ENCODE assay signal across 2 cellular contexts in genomic region chr22:34587357-34588356, GRCh38.
A peak's percentile ranks its signal among the peaks of the same experiment; 100 is the strongest.
TF ChIP-seq lines count a peak whose summit lies in the region.

No MANE protein-coding gene starts in this region.

TF ChIP-seq in liver, 16 proteins besides CTCF, POLR2A, EP300 and RAD21 (continued from another document):
- TF ChIP-seq GABPA (IDR thresholded peaks at IDR 0.05 in 1 of 2, conservative IDR thresholded peaks at IDR 0.05 in 1 of 2) (no peak), YY1 (IDR thresholded peaks at IDR 0.05) (peak; percentile 26), HNF4A (conservative IDR thresholded peaks at IDR 0.05) (peak; percentile 51 to 57), NR2F2 (IDR thresholded peaks at IDR 0.05) (no peak), FOXA1 (IDR thresholded peaks at IDR 0.05) (no peak), FOXA2 (IDR thresholded peaks at IDR 0.05) (no peak)

TF ChIP-seq in HepG2, 621 proteins besides CTCF, POLR2A, EP300 and RAD21 (continued from another document):
- TF ChIP-seq ZMYM2 (CRISPR knock-in tag; IDR thresholded peaks at IDR 0.05) (no peak), ZNF773 (CRISPR knock-in tag; IDR thresholded peaks at IDR 0.05; ENCODE audit: borderline replicate concordance) (no peak), ATF1 (CRISPR knock-in tag; IDR thresholded peaks at IDR 0.05) (no peak), MAF1 (CRISPR knock-in tag; IDR thresholded peaks at IDR 0.05; ENCODE audit: borderline replicate concordance) (no peak)
